ENCODE assay signal across 10 cellular contexts in the genomic region with DNA sequence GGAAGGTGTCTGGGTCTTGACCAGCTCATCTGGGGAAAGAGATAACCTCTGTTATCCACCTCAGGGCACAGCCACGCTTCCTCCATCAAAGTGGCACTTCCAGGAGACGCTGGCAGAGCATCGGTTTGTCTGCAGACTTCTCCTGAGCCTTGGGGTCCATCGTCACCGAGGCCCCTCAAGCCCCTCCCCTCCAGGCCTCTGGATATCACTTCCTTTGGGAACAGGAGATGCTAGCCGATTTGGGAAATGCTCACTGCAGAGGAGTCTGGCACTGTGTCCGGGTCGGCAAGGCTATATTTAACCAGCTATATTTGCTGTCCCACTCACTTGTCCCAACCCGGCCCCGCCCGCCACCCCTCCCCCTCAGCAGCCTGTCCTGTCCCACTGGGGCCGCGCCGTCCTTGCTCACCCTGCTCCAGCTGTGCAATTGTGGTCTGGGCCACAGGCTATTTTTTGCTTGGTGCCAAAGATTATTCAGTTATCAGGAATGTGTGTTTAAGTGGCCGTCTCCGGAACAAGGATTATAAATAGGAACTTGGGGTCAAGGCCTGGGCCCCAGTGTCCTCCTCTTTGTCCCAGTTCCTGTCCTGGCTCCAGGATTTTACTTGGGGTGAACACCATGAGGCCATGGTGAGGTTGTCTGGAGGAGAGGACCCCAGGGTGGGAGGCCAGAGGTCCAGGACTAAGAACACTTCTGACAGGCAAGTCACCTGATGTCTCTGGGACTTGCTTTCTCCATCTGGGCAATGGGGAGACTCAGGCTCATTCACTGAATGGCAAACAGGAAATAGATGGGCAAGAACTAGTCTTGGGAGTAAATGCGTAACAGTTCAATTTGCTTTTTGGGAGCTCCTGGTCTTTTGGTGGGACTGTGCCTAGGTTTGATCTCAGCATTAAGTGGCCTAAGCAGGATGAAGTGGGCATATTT.
DNase-seq lines count a peak whose midpoint lies in the region; ATAC-seq, FAIRE-seq and TF ChIP-seq lines count a peak whose summit lies in the region.
"Had no signal": no experiment of that assay in that cellular context is flagged by ENCODE, and none has a peak within 500 bp of the region (broad histone marks: within the 10 kb centered on the region; RNA-seq: fewer than 3 reads in every experiment).

No MANE protein-coding gene starts in this region.

- H3K4me3 ChIP-seq in PC-3 (ENCODE audit: low read length) (no peak overlapping the region), endothelial cell of umbilical vein (replicated peaks in 1 of 3; ENCODE audit: insufficient read depth in 1 of 3, low read depth in 1 of 3, low read length in 3 of 3) (no peak overlapping the region), mesenchymal stem cell (ENCODE audit: insufficient read depth in 1 of 2, low read depth in 1 of 2, low read length in 2 of 2) (no peak overlapping the region)

- TF ChIP-seq CTCF in PC-3 (conservative IDR thresholded peaks at IDR 0.05; ENCODE audit: low read depth, low read length), result no peak
- no peak for TF ChIP-seq CTCF in endothelial cell of umbilical vein (IDR thresholded peaks at IDR 0.05; ENCODE audit: extremely low read depth in 1 of 2, insufficient read depth in 1 of 2, low read depth in 1 of 2, low read length in 2 of 2)

- H2AFZ ChIP-seq in PC-3 (ENCODE audit: low read length) (no peak overlapping the region), endothelial cell of umbilical vein (ENCODE audit: low read depth, low read length) (peak overlapping the region; percentile 19), mesenchymal stem cell (ENCODE audit: low read depth, low read length) (no peak overlapping the region)

- CTCF ChIA-PET in PC-3 (lab: Charles Lee), result interaction anchor here (0.7 kb wide), 1 partner anchor 68 kb away, joined by 5 read pairs; no protein-coding TSS in a partner anchor
- CTCF ChIA-PET in endothelial cell of umbilical vein (lab: Charles Lee), result interaction anchor here (0.7 to 1.4 kb wide), 4 partner anchors 9 to 81 kb away, joined by 3 to 6 read pairs (median 4); no protein-coding TSS in a partner anchor

- peak; percentile 95 for ATAC-seq in PC-3
- ATAC-seq in stimulated activated memory B cell treated with anti-CD40 and anti-IgM and Interleukin-4, amounts not matched to agents 10 μg/mL and 1 μg/mL and 100 μg/mL, for 72 hours, result no peak

- no peaks in the 10 kb centered on the region for H3K27me3 ChIP-seq in PC-3 (ENCODE audit: low read length)
- H3K27me3 ChIP-seq in endothelial cell of umbilical vein (ENCODE audit: control insufficient read depth in 2 of 2, insufficient read depth in 2 of 2, low read length in 2 of 2), result peaks cover 0 to 3% of the 10 kb centered on the region in 2 experiments
- H3K27me3 ChIP-seq in mesenchymal stem cell (ENCODE audit: control insufficient read depth in 1 of 2, insufficient read depth in 1 of 2, low read length in 2 of 2), result peaks cover 0 to 11% of the 10 kb centered on the region in 2 experiments

- POLR2A ChIA-PET in PC-3 (lab: Charles Lee; ENCODE audit: unreplicated experiment), result no interaction called here
- POLR2A ChIA-PET in endothelial cell of umbilical vein (lab: Charles Lee), result interaction anchor here (0.9 kb wide), 1 partner anchor 13 kb away, joined by 3 read pairs; no protein-coding TSS in a partner anchor

- H3K18ac ChIP-seq in mesenchymal stem cell (ENCODE audit: low read depth in 1 of 2, low read length in 2 of 2), result peak overlapping the region; percentile 73 to 87

- no peaks in the 10 kb centered on the region for H3K79me2 ChIP-seq in PC-3 (ENCODE audit: low read length)
- no peaks in the 10 kb centered on the region for H3K79me2 ChIP-seq in endothelial cell of umbilical vein (ENCODE audit: control insufficient read depth, insufficient read depth, low read length)

- H3K23ac ChIP-seq in mesenchymal stem cell (ENCODE audit: low read length in 2 of 2), result no peak overlapping the region

- H3K4me2 ChIP-seq in PC-3 (ENCODE audit: low read length), result peak overlapping the region; percentile 58
- peak overlapping the region; percentile 38 for H3K4me2 ChIP-seq in endothelial cell of umbilical vein (ENCODE audit: insufficient read depth, low read length)
- H3K4me2 ChIP-seq in mesenchymal stem cell (ENCODE audit: low read length, poor library complexity, severe bottlenecking), result no peak overlapping the region

- no peak overlapping the region for H3K4me3 Mint-ChIP-seq in stimulated activated memory B cell treated with anti-CD40 and anti-IgM and Interleukin-4, amounts not matched to agents 10 μg/mL and 1 μg/mL and 100 μg/mL, for 72 hours
- H3K4me3 Mint-ChIP-seq: activated naive CD4-positive, alpha-beta T cell treated with anti-CD3 and anti-CD28 coated beads, Interleukin-2, amount 10 ng/mL, durations not matched to agents 7 days and 5 days had no signal

- no peaks in the 10 kb centered on the region for H3K4me1 Mint-ChIP-seq in stimulated activated memory B cell treated with anti-CD40 and anti-IgM and Interleukin-4, amounts not matched to agents 10 μg/mL and 1 μg/mL and 100 μg/mL, for 72 hours
- H3K4me1 Mint-ChIP-seq: activated naive CD4-positive, alpha-beta T cell treated with anti-CD3 and anti-CD28 coated beads, Interleukin-2, amount 10 ng/mL, durations not matched to agents 7 days and 5 days had no signal

- H3K4ac ChIP-seq in mesenchymal stem cell (ENCODE audit: low read depth in 1 of 2, low read length in 2 of 2), result peak overlapping the region; percentile 93 to 97

- H4K20me1 ChIP-seq in PC-3 (ENCODE audit: low read length), result no peaks in the 10 kb centered on the region
- H4K20me1 ChIP-seq in endothelial cell of umbilical vein (replicated peaks; ENCODE audit: control insufficient read depth, extremely low read depth, insufficient read depth, low read length), result no peaks in the 10 kb centered on the region

- H3K27ac ChIP-seq in PC-3 (ENCODE audit: low read length), result 0 out of 2 replicates have a peak overlapping the region, but pooled peaks have one; percentile 12
- peak overlapping the region; percentile 48 for H3K27ac ChIP-seq in endothelial cell of umbilical vein (ENCODE audit: insufficient read depth, low read depth, low read length)
- H3K27ac ChIP-seq in mesenchymal stem cell (ENCODE audit: low read length, poor library complexity, severe bottlenecking), result no peak overlapping the region

- no peaks in the 10 kb centered on the region for H3K9me1 ChIP-seq in endothelial cell of umbilical vein (replicated peaks; ENCODE audit: control insufficient read depth, extremely low read depth, insufficient read depth, low read length)

- H3K36me3 Mint-ChIP-seq in stimulated activated memory B cell treated with anti-CD40 and anti-IgM and Interleukin-4, amounts not matched to agents 10 μg/mL and 1 μg/mL and 100 μg/mL, for 72 hours, result no peaks in the 10 kb centered on the region
- H3K36me3 Mint-ChIP-seq: activated naive CD4-positive, alpha-beta T cell treated with anti-CD3 and anti-CD28 coated beads, Interleukin-2, amount 10 ng/mL, durations not matched to agents 7 days and 5 days had no signal

- intact Hi-C loops in PC-3 (cut with micrococcal nuclease) (loop anchor here (2.0 kb wide), 1 partner anchor 26 kb away; no protein-coding TSS in a partner anchor), endothelial cell of umbilical vein (cut with micrococcal nuclease) (loop anchor here (2.0 kb wide), 1 partner anchor 26 kb away; no protein-coding TSS in a partner anchor)

- peak overlapping the region in 1 of 2 experiments; percentile 58 for H3K14ac ChIP-seq in mesenchymal stem cell (ENCODE audit: low read length in 2 of 2)

- H3K9me3 Mint-ChIP-seq in stimulated activated memory B cell treated with anti-CD40 and anti-IgM and Interleukin-4, amounts not matched to agents 10 μg/mL and 1 μg/mL and 100 μg/mL, for 72 hours, result no peaks in the 10 kb centered on the region
- H3K9me3 Mint-ChIP-seq: activated naive CD4-positive, alpha-beta T cell treated with anti-CD3 and anti-CD28 coated beads, Interleukin-2, amount 10 ng/mL, durations not matched to agents 7 days and 5 days had no signal

- H3K9me3 ChIP-seq in PC-3 (ENCODE audit: low read length) (no peaks in the 10 kb centered on the region), endothelial cell of umbilical vein (replicated peaks; ENCODE audit: control insufficient read depth, insufficient read depth, low read length) (no peaks in the 10 kb centered on the region), mesenchymal stem cell (ENCODE audit: control insufficient read depth, low read length) (no peaks in the 10 kb centered on the region)

- H3K9ac ChIP-seq in PC-3 (ENCODE audit: low read length) (no peak overlapping the region), endothelial cell of umbilical vein (replicated peaks; ENCODE audit: extremely low read depth, insufficient read depth, low read length) (no peak overlapping the region), mesenchymal stem cell (ENCODE audit: low read length) (no peak overlapping the region)

- no peak for TF ChIP-seq POLR2A in endothelial cell of umbilical vein (IDR thresholded peaks at IDR 0.05; ENCODE audit: low read depth, low read length)

- no peaks in the 10 kb centered on the region for H3K36me3 ChIP-seq in PC-3 (ENCODE audit: low read depth, low read length)
- H3K36me3 ChIP-seq in endothelial cell of umbilical vein (ENCODE audit: control insufficient read depth in 2 of 2, extremely low read depth in 1 of 2, insufficient read depth in 2 of 2, low read length in 2 of 2), result no peaks in the 10 kb centered on the region
- no peaks in the 10 kb centered on the region for H3K36me3 ChIP-seq in mesenchymal stem cell (ENCODE audit: control insufficient read depth in 1 of 2, insufficient read depth in 2 of 2, low read depth in 1 of 2, low read length in 2 of 2)

- H3K4me1 ChIP-seq in PC-3 (ENCODE audit: insufficient read depth, low read length) (peaks cover 20% of the 10 kb centered on the region), endothelial cell of umbilical vein (ENCODE audit: control insufficient read depth, extremely low read depth, insufficient read depth, low read length) (peaks cover 15% of the 10 kb centered on the region), mesenchymal stem cell (ENCODE audit: control insufficient read depth, insufficient read depth, low read depth, low read length) (peaks cover 33% of the 10 kb centered on the region)

- H2BK120ac ChIP-seq in mesenchymal stem cell (ENCODE audit: low read depth, low read length), result peak overlapping the region; percentile 87

- no peaks in the 10 kb centered on the region for H3K79me1 ChIP-seq in mesenchymal stem cell (replicated peaks; ENCODE audit: low read length, poor library complexity, severe bottlenecking)

- H4K91ac ChIP-seq in mesenchymal stem cell (ENCODE audit: low read length), result peak overlapping the region; percentile 77

- H3F3A ChIP-seq in PC-3 (ENCODE audit: low read length, unreplicated experiment), result no peaks in the 10 kb centered on the region

- H2BK12ac ChIP-seq in mesenchymal stem cell (ENCODE audit: low read length in 2 of 2), result peak overlapping the region; percentile 65 to 100

- 23% methylated on average over 17 of the region's 17 CpGs for WGBS in mesenchymal stem cell

- dilution Hi-C loops in endothelial cell of umbilical vein (cut with MboI; ENCODE audit: extremely low pct_ligation_motif_present, low sequenced_read_pairs), result no loop called here

- peak overlapping the region; percentile 75 for H2AK5ac ChIP-seq in mesenchymal stem cell (ENCODE audit: low read length, severe bottlenecking)

- H4K8ac ChIP-seq in mesenchymal stem cell (ENCODE audit: low read length), result peak overlapping the region; percentile 83

- FAIRE-seq in endothelial cell of umbilical vein (lab: Jason Lieb, UNC) (peak; percentile 76), frontal cortex (lab: Jason Lieb, UNC) (no peak)

- BruUV-seq in PC-3 (replicated peaks; lab: Mats Ljungman, UMichigan), result no TSS peak
- no TSS peak for BruUV-seq in endothelial cell of umbilical vein (replicated peaks; lab: Mats Ljungman, UMichigan)

- DNase-seq in A172 (ENCODE audit: low spot score) (peak; percentile 95), PC-3 (peak; percentile 93), endothelial cell of umbilical vein (ENCODE audit: low read depth, low spot score) (peak; percentile 25), mesenchymal stem cell (peak; percentile 95), NCI-H748 (lab: John Stamatoyannopoulos, UW; ENCODE audit: unreplicated experiment) (no peak), frontal cortex (ENCODE audit: low spot score in 2 of 2) (no peak), NCI-H345 treated with DMSO at 0.1 percent for 48 hours (lab: John Stamatoyannopoulos, UW; ENCODE audit: unreplicated experiment) (no peak)
- DNase-seq: activated naive CD4-positive, alpha-beta T cell treated with anti-CD3 and anti-CD28 coated beads, Interleukin-2, amount 10 ng/mL, durations not matched to agents 7 days and 5 days; NCI-H1436 had no signal

- no peak overlapping the region for H2BK5ac ChIP-seq in mesenchymal stem cell (ENCODE audit: low read depth, low read length, poor library complexity, severe bottlenecking)

- H3K27ac Mint-ChIP-seq in stimulated activated memory B cell treated with anti-CD40 and anti-IgM and Interleukin-4, amounts not matched to agents 10 μg/mL and 1 μg/mL and 100 μg/mL, for 72 hours, result no peak overlapping the region
- H3K27ac Mint-ChIP-seq: activated naive CD4-positive, alpha-beta T cell treated with anti-CD3 and anti-CD28 coated beads, Interleukin-2, amount 10 ng/mL, durations not matched to agents 7 days and 5 days had no signal

- no peaks in the 10 kb centered on the region for H3K9me2 ChIP-seq in PC-3 (replicated peaks; ENCODE audit: low read length)

- H3K27me3 Mint-ChIP-seq in stimulated activated memory B cell treated with anti-CD40 and anti-IgM and Interleukin-4, amounts not matched to agents 10 μg/mL and 1 μg/mL and 100 μg/mL, for 72 hours, result peaks cover 2% of the 10 kb centered on the region
- H3K27me3 Mint-ChIP-seq: activated naive CD4-positive, alpha-beta T cell treated with anti-CD3 and anti-CD28 coated beads, Interleukin-2, amount 10 ng/mL, durations not matched to agents 7 days and 5 days had no signal

- peak overlapping the region; percentile 92 for H2BK15ac ChIP-seq in mesenchymal stem cell (ENCODE audit: low read depth, poor library complexity, severe bottlenecking)

Comparison
In these comparisons a context has a peak if more than half of its experiments do, and no peak if none do; other contexts are left out.
1. DNase-seq: peak in A172 (single experiment), PC-3 (single experiment), endothelial cell of umbilical vein (single experiment) and mesenchymal stem cell (single experiment); none in NCI-H748 (single experiment), frontal cortex (0 of 2) and NCI-H345 treated with DMSO at 0.1 percent for 48 hours (single experiment).